In the genomic region with DNA sequence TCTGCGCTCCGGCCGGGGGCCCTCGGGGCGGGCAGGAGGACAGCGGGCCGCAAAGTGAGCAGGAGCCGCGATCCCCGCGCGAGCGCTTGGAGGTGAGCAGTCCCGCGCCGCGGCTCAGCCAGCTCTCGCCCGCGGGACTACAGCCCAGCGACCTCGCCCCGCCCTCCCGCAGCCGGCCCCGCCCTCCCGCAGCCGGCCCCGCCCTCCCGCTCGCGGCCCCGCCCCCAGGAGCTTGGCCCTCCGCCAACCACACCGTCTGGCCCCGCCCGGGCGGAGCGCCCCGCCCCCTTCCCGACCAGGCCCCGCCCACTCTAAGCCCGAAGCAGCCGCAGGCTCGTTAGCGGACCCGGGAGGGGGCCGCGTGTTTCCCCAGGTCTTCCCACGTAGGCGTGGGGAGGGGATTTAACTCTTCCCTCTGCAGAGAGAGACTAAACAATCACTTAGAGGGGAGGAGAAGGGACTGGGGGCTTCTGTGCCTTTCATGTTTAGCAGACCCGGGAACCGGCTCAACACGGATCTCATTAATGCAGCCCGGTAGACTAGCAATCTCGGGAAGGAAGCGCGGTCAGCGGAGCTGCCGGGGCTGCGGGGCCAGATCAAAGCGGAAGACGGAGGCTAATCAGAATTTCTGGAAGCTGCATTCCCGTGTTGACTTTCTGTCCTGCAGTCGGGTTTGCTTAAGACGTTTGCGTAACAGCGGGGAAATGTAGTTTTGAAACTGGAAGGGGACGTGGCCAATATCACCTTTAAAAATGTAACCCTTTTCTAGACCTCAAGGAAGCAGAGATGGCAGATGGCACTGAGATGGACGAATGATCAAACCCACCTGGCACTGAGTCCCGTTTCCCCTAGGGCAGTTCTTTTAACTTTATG, we compare ENCODE assay signal across 8 cellular contexts. TPM values are rescaled to one million over a fixed set of nuclear protein-coding genes. Genes with fewer than 3 reads are reported as not detected.
A peak's percentile ranks its signal among the peaks of the same experiment; 100 is the strongest.
DNase-seq lines count a peak whose midpoint lies in the region; ATAC-seq and TF ChIP-seq lines count a peak whose summit lies in the region.

Gene MYO10 (minus strand): TSS at position 139 of the 873 bp plus-strand sequence. CDS start 480 bp downstream, outside the sequence.

- no peaks in the 10 kb centered on the region for H3K27me3 ChIP-seq in colonic mucosa

- no peak for TF ChIP-seq CTCF in WTC11 (IDR thresholded peaks at IDR 0.05)
- no peak for TF ChIP-seq CTCF in colonic mucosa (IDR thresholded peaks at IDR 0.05)

- H3K27ac Mint-ChIP-seq in WTC11 = no peak within 1 kb of the TSS

- POLR2A ChIA-PET in WTC11 (lab: Charles Lee) = interaction anchor here (0.6 to 1.2 kb wide), 5 partner anchors 19 to 313 kb away, joined by 3 to 7 read pairs (median 3); no protein-coding TSS in a partner anchor

- peaks cover 71% of the 10 kb centered on the region for H3K27me3 Mint-ChIP-seq in WTC11 (ENCODE audit: low read depth)

- H3K4me3 ChIP-seq in GM08714 (ENCODE audit: low read length) = peak within 1 kb of the TSS; percentile 88
- H3K4me3 ChIP-seq in colonic mucosa = peak within 1 kb of the TSS; percentile 76

- no peaks in the 10 kb centered on the region for H3K9me3 ChIP-seq in colonic mucosa

- intact Hi-C loops in colonic mucosa (cut with DNase I) = loop anchor here (5.0 to 10.0 kb wide), 4 partner anchors 92 to 251 kb away; no protein-coding TSS in a partner anchor

- DNase-seq in NCI-H2081 (lab: John Stamatoyannopoulos, UW) (peak; percentile 86 to 87), WTC11 (ENCODE audit: low spot score) (peak; percentile 93), colonic mucosa (peak; percentile 91), kidney glomerular epithelial cell (lab: John Stamatoyannopoulos, UW) (peak; percentile 76), NK-92 (lab: John Stamatoyannopoulos, UW; ENCODE audit: unreplicated experiment) (no peak)
- peak; percentile 37 to 56 for DNase-seq in stimulated activated CD4-positive, alpha-beta T cell treated with anti-CD3 and anti-CD28 coated beads, Interleukin-12 subunit alpha, Interleukin-12 subunit beta, amount 100 ng/mL, for 24 hours (ENCODE audit: low read depth in 2 of 2)

- peak within 1 kb of the TSS; percentile 80 for H3K27ac ChIP-seq in colonic mucosa

- CTCF ChIA-PET in WTC11 (lab: Charles Lee) = interaction anchor here (0.5 to 2.3 kb wide), 7 partner anchors 37 to 301 kb away, joined by 3 to 19 read pairs (median 4); no protein-coding TSS in a partner anchor

- H3K36me3 Mint-ChIP-seq in WTC11 = no peaks in the 10 kb centered on the region

- no peaks in the 10 kb centered on the region for H3K9me3 Mint-ChIP-seq in WTC11

- no peaks in the 10 kb centered on the region for H3K36me3 ChIP-seq in colonic mucosa

- peaks cover 49% of the 10 kb centered on the region for H3K4me1 Mint-ChIP-seq in WTC11

- H3K4me3 Mint-ChIP-seq in WTC11 = peak within 1 kb of the TSS; percentile 87

- H3K9ac ChIP-seq in colonic mucosa (ENCODE audit: low read depth in 2 of 2, low read length in 2 of 2) = peak within 1 kb of the TSS; percentile 81 to 90

- no peaks in the 10 kb centered on the region for H3K4me1 ChIP-seq in colonic mucosa

- peak; percentile 42 for ATAC-seq in HG02571 (IDR thresholded peaks at IDR 0.05; ENCODE audit: unreplicated experiment)
- ATAC-seq in WTC11 = peak; percentile 80

TF ChIP-seq in WTC11, 78 proteins besides CTCF, POLR2A, EP300 and RAD21:
- TF ChIP-seq ETV6 (CRISPR knock-in tag; IDR thresholded peaks at IDR 0.05) = peak; percentile 41; the same call in 1 of the 2 replicates
- TF ChIP-seq, protein P1, sequence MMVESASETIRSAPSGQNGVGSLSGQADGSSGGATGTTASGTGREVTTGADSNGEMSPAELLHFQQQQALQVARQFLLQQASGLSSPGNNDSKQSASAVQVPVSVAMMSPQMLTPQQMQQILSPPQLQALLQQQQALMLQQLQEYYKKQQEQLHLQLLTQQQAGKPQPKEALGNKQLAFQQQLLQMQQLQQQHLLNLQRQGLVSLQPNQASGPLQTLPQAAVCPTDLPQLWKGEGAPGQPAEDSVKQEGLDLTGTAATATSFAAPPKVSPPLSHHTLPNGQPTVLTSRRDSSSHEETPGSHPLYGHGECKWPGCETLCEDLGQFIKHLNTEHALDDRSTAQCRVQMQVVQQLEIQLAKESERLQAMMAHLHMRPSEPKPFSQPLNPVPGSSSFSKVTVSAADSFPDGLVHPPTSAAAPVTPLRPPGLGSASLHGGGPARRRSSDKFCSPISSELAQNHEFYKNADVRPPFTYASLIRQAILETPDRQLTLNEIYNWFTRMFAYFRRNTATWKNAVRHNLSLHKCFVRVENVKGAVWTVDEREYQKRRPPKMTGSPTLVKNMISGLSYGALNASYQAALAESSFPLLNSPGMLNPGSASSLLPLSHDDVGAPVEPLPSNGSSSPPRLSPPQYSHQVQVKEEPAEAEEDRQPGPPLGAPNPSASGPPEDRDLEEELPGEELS (CRISPR knock-in tag; IDR thresholded peaks at IDR 0.05) = peak; percentile 30; the same call in 1 of the 2 replicates
- 0 out of 2 replicates have a peak, but pooled peaks have one; percentile 12 for TF ChIP-seq E2F5 (CRISPR knock-in tag; IDR thresholded peaks at IDR 0.05)
- TF ChIP-seq CREM (CRISPR knock-in tag; IDR thresholded peaks at IDR 0.05) = no peak
- TF ChIP-seq SP1 (CRISPR knock-in tag; conservative IDR thresholded peaks at IDR 0.05) = peak; percentile 50; the same call in 1 of the 2 replicates
TF ChIP-seq in WTC11: peak in this region for 4.

RNA-seq across cellular contexts. Expression of gene MYO10, which starts in this region (rescaled TPM):
- total RNA-seq in WTC11 (2021) (89.8 to 90.8 TPM (median 90.7 TPM) in 3 replicates), colonic mucosa (10 to 100 TPM; 57.9 to 61.9 TPM)
